Comparison of ENCODE assay signal across 7 cellular contexts in the genomic region with DNA sequence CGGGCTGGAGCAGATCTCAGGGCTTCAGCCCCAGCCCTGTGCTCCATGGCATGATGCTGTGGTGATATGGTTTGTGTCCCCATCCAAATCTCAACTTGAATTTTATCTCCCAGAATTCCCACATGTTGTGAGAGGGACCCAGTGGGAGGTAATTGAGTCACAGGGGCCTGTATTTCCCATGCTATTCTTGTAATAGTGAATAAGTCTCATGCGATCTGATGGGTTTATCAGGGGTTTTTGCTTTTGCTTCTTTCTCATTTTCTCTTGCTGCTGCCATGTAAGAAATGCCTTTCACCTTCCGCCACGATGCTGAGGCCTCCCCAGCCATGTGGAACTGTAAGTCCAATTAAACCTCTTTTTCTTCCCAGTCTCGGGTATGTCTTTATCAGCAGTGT. TPM values are rescaled to one million over a fixed set of nuclear protein-coding genes. Genes with fewer than 3 reads are reported as not detected.
DNase-seq lines count a peak whose midpoint lies in the region; ATAC-seq, FAIRE-seq and TF ChIP-seq lines count a peak whose summit lies in the region.
"Not testable (repeated sequence)": the region's sequence is repeated elsewhere in the genome, so short reads cannot be mapped to it uniquely, and the experiment has no call there.

No MANE protein-coding gene starts in this region.

- not testable (repeated sequence) for H3K79me1 ChIP-seq in H9 (ENCODE audit: insufficient read depth, low read depth, low read length, poor library complexity, severe bottlenecking)

- not testable (repeated sequence) for H3K4me3 ChIP-seq in brain microvascular endothelial cell (ENCODE audit: low read depth, low read length); coronary artery; kidney (ENCODE audit: low read length in 2 of 2)

- WGBS in H9 (ENCODE audit: extremely low coverage, insufficient read length, low lambda C conversion rate): no CpG with 5 or more reads among the region's 5 CpGs

- H3K4me3 Mint-ChIP-seq in H9, nephron: not testable (repeated sequence)

- H2BK120ac ChIP-seq in H9 (ENCODE audit: low read depth, low read length, poor library complexity, severe bottlenecking): not testable (repeated sequence)

- H3K18ac ChIP-seq in H9 (ENCODE audit: insufficient read length, low read depth, low read length): not testable (repeated sequence)

- H3K9me3 Mint-ChIP-seq in H9: peaks cover 7 to 11% of the 10 kb centered on the region in 2 experiments; a peak in 4 of 5 replicates
- H3K9me3 Mint-ChIP-seq in nephron: not testable (repeated sequence)

- H3K4ac ChIP-seq in H9 (ENCODE audit: low read depth, low read length): not testable (repeated sequence)

- H3K27me3 ChIP-seq in H9 (ENCODE audit: insufficient read depth, low read length); brain microvascular endothelial cell (replicated peaks): not testable (repeated sequence)

- H4K8ac ChIP-seq in H9 (replicated peaks; ENCODE audit: insufficient read length, low read depth, low read length): not testable (repeated sequence)

- not testable (repeated sequence) for H3K56ac ChIP-seq in H9 (ENCODE audit: insufficient read length, low read depth, low read length)

- not testable (repeated sequence) for H3K4me1 ChIP-seq in H9 (ENCODE audit: insufficient read depth, low read length)
- peaks cover 8 to 18% of the 10 kb centered on the region in 2 donors for H3K4me1 ChIP-seq in kidney (ENCODE audit: control insufficient read depth in 1 of 2, insufficient read depth in 1 of 2, low read depth in 1 of 2, low read length in 2 of 2)

- H3K9me3 ChIP-seq in H9 (ENCODE audit: control insufficient read depth, low read depth, low read length); kidney (ENCODE audit: control insufficient read depth in 1 of 2, low read length in 2 of 2): not testable (repeated sequence)

- ATAC-seq in sciatic nerve: peak; percentile 22

- H3K36me3 ChIP-seq in brain microvascular endothelial cell (replicated peaks); kidney (ENCODE audit: control insufficient read depth in 1 of 2, insufficient read depth in 2 of 2, low read length in 2 of 2): not testable (repeated sequence)

- not testable (repeated sequence) for H3K9ac ChIP-seq in H9 (ENCODE audit: extremely low read depth, insufficient read length, low read length); kidney (ENCODE audit: low read length in 2 of 2)

- H4K5ac ChIP-seq in H9 (ENCODE audit: insufficient read length, low read depth, low read length): not testable (repeated sequence)

- H3K4me1 Mint-ChIP-seq in H9: peaks cover 6 to 21% of the 10 kb centered on the region in 2 experiments
- not testable (repeated sequence) for H3K4me1 Mint-ChIP-seq in nephron

- H3K4me2 ChIP-seq in H9 (ENCODE audit: insufficient read depth, insufficient read length, low read length): not testable (repeated sequence)

- H4K20me1 ChIP-seq in H9 (ENCODE audit: control insufficient read depth, insufficient read depth, insufficient read length): not testable (repeated sequence)

- not testable (repeated sequence) for H3K27ac ChIP-seq in H9 (ENCODE audit: insufficient read length, low read depth, low read length); coronary artery
- H3K27ac ChIP-seq in brain microvascular endothelial cell: peak overlapping the region; percentile 35
- H3K27ac ChIP-seq in kidney (ENCODE audit: low read depth in 2 of 2, low read length in 2 of 2): peak overlapping the region; percentile 34 to 60

- not testable (repeated sequence) for H2BK12ac ChIP-seq in H9 (ENCODE audit: insufficient read length, low read depth, low read length)

- not testable (repeated sequence) for H2AFZ ChIP-seq in H9 (ENCODE audit: low read length)

- peak; percentile 5 for DNase-seq in H9
- peak; percentile 0 for DNase-seq in activated CD8-positive, alpha-beta memory T cell treated with anti-CD3 and anti-CD28 coated beads, Interleukin-2, amount 50 U/mL, for 48 hours
- peak; percentile 61 for DNase-seq in brain microvascular endothelial cell
- DNase-seq in coronary artery (ENCODE audit: low spot score): peak; percentile 46
- not testable (repeated sequence) for DNase-seq in kidney; sciatic nerve (ENCODE audit: low spot score)

- H2BK5ac ChIP-seq in H9 (ENCODE audit: insufficient read length, low read length): not testable (repeated sequence)

- H4K91ac ChIP-seq in H9 (ENCODE audit: insufficient read length, low read depth, low read length): not testable (repeated sequence)

- not testable (repeated sequence) for H3K14ac ChIP-seq in H9 (ENCODE audit: insufficient read depth, low read length)

- H3K23ac ChIP-seq in H9 (ENCODE audit: insufficient read length, low read depth, low read length): not testable (repeated sequence)

- not testable (repeated sequence) for H2AK5ac ChIP-seq in H9 (ENCODE audit: insufficient read length, low read length)

- peaks cover 4 to 21% (median 6%) of the 10 kb centered on the region in 3 experiments; a peak in 5 of 7 replicates for H3K36me3 Mint-ChIP-seq in H9 (ENCODE audit: insufficient read depth in 1 of 3, low read depth in 3 of 3)
- not testable (repeated sequence) for H3K36me3 Mint-ChIP-seq in nephron (ENCODE audit: low read depth)

- H2BK15ac ChIP-seq in H9 (ENCODE audit: low read depth, low read length): not testable (repeated sequence)

- H2BK20ac ChIP-seq in H9 (ENCODE audit: low read depth, low read length, poor library complexity, severe bottlenecking): not testable (repeated sequence)

- H3K27me3 Mint-ChIP-seq in H9 (ENCODE audit: low read depth); nephron (ENCODE audit: low read depth): not testable (repeated sequence)

- not testable (repeated sequence) for TF ChIP-seq CTCF in H9 (conservative IDR thresholded peaks at IDR 0.05); brain microvascular endothelial cell (IDR thresholded peaks at IDR 0.05; ENCODE audit: low read depth, low read length, missing control alignments); coronary artery (IDR thresholded peaks at IDR 0.05); kidney (IDR thresholded peaks at IDR 0.05; ENCODE audit: borderline replicate concordance, extremely low read depth, insufficient read depth); nephron (IDR thresholded peaks at IDR 0.05; ENCODE audit: unreplicated experiment in 3 of 3)

- H3K23me2 ChIP-seq in H9 (ENCODE audit: insufficient read length, low read depth, low read length, poor library complexity, severe bottlenecking): not testable (repeated sequence)

- intact Hi-C loops in kidney (cut with DNase I); sciatic nerve (cut with DNase I): not testable (repeated sequence)

- in situ Hi-C loops in brain microvascular endothelial cell (cut with HindIII; ENCODE audit: low pct_ligation_motif_present, low sequenced_read_pairs): not testable (repeated sequence)

- not testable (repeated sequence) for H3K79me2 ChIP-seq in H9 (ENCODE audit: insufficient read depth, low read length)

- not testable (repeated sequence) for H3T11ph ChIP-seq in H9 (ENCODE audit: low read length)

- FAIRE-seq in kidney (lab: Jason Lieb, UNC): not testable (repeated sequence)

- H3K27ac Mint-ChIP-seq in H9: 0 out of 7 replicates have a peak overlapping the region, but pooled peaks of 1 of the 3 experiments have one; percentile 15
- H3K27ac Mint-ChIP-seq in nephron: peak overlapping the region; percentile 16 to 72 (median 62)

RNA-seq across cellular contexts. Expression of a gene that starts 36.7 kb away (rescaled TPM):
- total RNA-seq in H9 (2021) (7.6 and 8.4 TPM in 2 replicates), kidney (151 TPM), sciatic nerve (41.8 TPM)
- 33.1 TPM for polyA plus RNA-seq in kidney (ENCODE audit: insufficient read depth, low read depth, low replicate concordance)
